Comparison of ENCODE assay signal across 17 cellular contexts in the genomic region with DNA sequence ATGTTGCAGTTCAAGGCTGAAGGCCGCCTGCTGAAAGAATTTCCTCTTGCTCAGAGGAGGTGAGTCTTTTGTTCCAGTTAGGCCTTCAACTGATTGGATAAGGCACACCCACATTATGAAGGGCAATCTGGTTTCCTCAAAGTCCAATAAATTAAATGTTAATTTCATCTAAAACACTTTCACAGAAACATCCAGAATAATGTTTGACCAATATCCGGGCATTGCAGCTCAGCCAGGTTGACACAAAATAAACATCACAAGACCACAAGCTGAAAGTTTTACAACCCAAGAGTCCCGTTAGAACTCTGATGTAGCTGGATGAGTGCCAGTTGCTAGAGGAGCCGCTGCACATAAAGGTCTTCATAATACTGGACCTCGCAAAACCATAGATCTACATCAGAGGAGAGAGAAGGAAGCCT.
DNase-seq lines count a peak whose midpoint lies in the region; ATAC-seq and TF ChIP-seq lines count a peak whose summit lies in the region.
"Had no signal": no experiment of that assay in that cellular context is flagged by ENCODE, and none has a peak within 500 bp of the region (broad histone marks: within the 10 kb centered on the region; RNA-seq: fewer than 3 reads in every experiment).

No MANE protein-coding gene starts in this region.

- H3K27ac Mint-ChIP-seq in MCF 10A (ENCODE audit: low read depth, unreplicated experiment) = no peak overlapping the region
- H3K27ac Mint-ChIP-seq: CD4-positive, CD25-positive, alpha-beta regulatory T cell had no signal

- no peak for ATAC-seq in GM18502 (IDR thresholded peaks at IDR 0.05; ENCODE audit: poor library complexity, unreplicated experiment)
- no peak for ATAC-seq in HG02763 (IDR thresholded peaks at IDR 0.05; ENCODE audit: unreplicated experiment)

- no peaks in the 10 kb centered on the region for H3K36me3 Mint-ChIP-seq in MCF 10A (ENCODE audit: insufficient read depth, unreplicated experiment)

- POLR2A ChIA-PET in MCF 10A (lab: Yijun Ruan, JAX) = no interaction called here

- TF ChIP-seq CTCF in MCF 10A (IDR thresholded peaks at IDR 0.05; ENCODE audit: unreplicated experiment) = no peak

- BruUV-seq in MCF 10A (replicated peaks; lab: Mats Ljungman, UMichigan) = no TSS peak

- CTCF ChIA-PET in MCF 10A (lab: Yijun Ruan, JAX) = interaction anchor here (1.2 kb wide), 1 partner anchor 11 kb away, joined by 4 read pairs; no protein-coding TSS in a partner anchor

- DNase-seq in HT-29 (ENCODE audit: low spot score) (peak; percentile 80), M059J (ENCODE audit: low read depth) (peak; percentile 72), glomerular visceral epithelial cell (ENCODE audit: extremely low spot score) (peak; percentile 30), renal cortical epithelial cell (ENCODE audit: low read depth) (peak; percentile 85), MCF 10A (ENCODE audit: unreplicated experiment) (no peak), SW480 (ENCODE audit: low spot score) (no peak)
- DNase-seq: ACHN; CD4-positive, CD25-positive, alpha-beta regulatory T cell; DMS79; H7; NCI-H1105 treated with DMSO at 0.1 percent for 48 hours; NCI-H1694 treated with DMSO at 0.1 percent for 48 hours; NCI-H526 treated with DMSO at 0.1 percent for 48 hours; OCI-M1; RPMI8226 had no signal

- no peaks in the 10 kb centered on the region for H3K9me3 Mint-ChIP-seq in MCF 10A (ENCODE audit: unreplicated experiment)

- intact Hi-C loops in MCF 10A (cut with micrococcal nuclease) = no loop called here

- H3K27me3 Mint-ChIP-seq in MCF 10A (ENCODE audit: insufficient read depth, unreplicated experiment) = no peaks in the 10 kb centered on the region
- H3K27me3 Mint-ChIP-seq: CD4-positive, CD25-positive, alpha-beta regulatory T cell had no signal

- H3K4me3 Mint-ChIP-seq in MCF 10A (ENCODE audit: unreplicated experiment) = no peak overlapping the region
- H3K4me3 Mint-ChIP-seq: CD4-positive, CD25-positive, alpha-beta regulatory T cell had no signal

- peaks cover 23% of the 10 kb centered on the region for H3K4me1 Mint-ChIP-seq in MCF 10A (ENCODE audit: insufficient read depth, unreplicated experiment)

Comparison
In these comparisons a context has a peak if more than half of its experiments do, and no peak if none do; other contexts are left out.
1. DNase-seq: peak in HT-29 (single experiment), M059J (single experiment), glomerular visceral epithelial cell (single experiment) and renal cortical epithelial cell (single experiment); none in MCF 10A (single experiment) and SW480 (single experiment).